10 cellular contexts compared by ENCODE assay signal in the genomic region with DNA sequence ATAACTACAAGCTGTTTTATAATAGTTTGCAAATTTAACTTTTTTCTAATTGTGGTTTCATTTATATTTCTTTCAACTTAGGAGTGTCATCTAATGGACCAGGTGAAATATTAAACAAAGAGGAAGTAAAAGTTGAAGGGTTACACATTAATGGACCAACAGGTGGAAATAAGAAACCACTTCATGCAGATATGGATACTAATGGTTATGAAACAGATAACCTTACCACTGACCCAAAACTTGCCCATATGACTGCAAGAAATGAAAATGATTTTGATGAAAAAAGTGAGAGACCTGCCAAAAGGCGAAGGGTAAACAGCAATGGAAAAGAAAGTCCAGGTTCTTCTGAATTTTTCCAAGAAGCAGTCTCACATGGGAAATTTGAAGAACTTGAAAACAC. TPM values are rescaled to one million over a fixed set of nuclear protein-coding genes. Genes with fewer than 3 reads are reported as not detected.
DNase-seq lines count a peak whose midpoint lies in the region; ATAC-seq and TF ChIP-seq lines count a peak whose summit lies in the region.
"Had no signal": no experiment of that assay in that cellular context is flagged by ENCODE, and none has a peak within 500 bp of the region (broad histone marks: within the 10 kb centered on the region; RNA-seq: fewer than 3 reads in every experiment).

No MANE protein-coding gene starts in this region.

- H3K9me3 ChIP-seq in upper lobe of right lung (no peaks in the 10 kb centered on the region), MG63 (no peaks in the 10 kb centered on the region)
- H3K9me3 ChIP-seq: heart right ventricle had no signal

- DNase-seq in activated T-cell treated with anti-CD3 and anti-CD28 coated beads, Interleukin-2, amount 50 U/mL, for 24 hours, result no peak
- no peak for DNase-seq in activated T-cell treated with anti-CD3 and anti-CD28 coated beads, Interleukin-2, amount 50 U/mL, for 48 hours
- peak; percentile 34 for DNase-seq in HT-29 (ENCODE audit: low spot score)
- DNase-seq in upper lobe of right lung, result no peak
- no peak for DNase-seq in MG63
- DNase-seq in NCI-H2081 treated with DMSO at 0.1 percent for 48 hours (lab: John Stamatoyannopoulos, UW), result no peak
- DNase-seq in left ventricle myocardium superior, result no peak
- DNase-seq: heart right ventricle, posterior cingulate gyrus had no signal

- peaks cover 91% of the 10 kb centered on the region for H3K36me3 Mint-ChIP-seq in activated T-cell treated with anti-CD3 and anti-CD28 coated beads, Interleukin-2, amount 50 U/mL, for 24 hours (ENCODE audit: low read depth)

- no peaks in the 10 kb centered on the region for H3K27me3 Mint-ChIP-seq in activated T-cell treated with anti-CD3 and anti-CD28 coated beads, Interleukin-2, amount 50 U/mL, for 24 hours

- H3K4me3 Mint-ChIP-seq in activated T-cell treated with anti-CD3 and anti-CD28 coated beads, Interleukin-2, amount 50 U/mL, for 24 hours, result no peak overlapping the region

- H3K27ac ChIP-seq in upper lobe of right lung, result no peak overlapping the region
- H3K27ac ChIP-seq: heart right ventricle had no signal

- H3K36me3 ChIP-seq in upper lobe of right lung, result peaks cover 90% of the 10 kb centered on the region
- peaks cover 75% of the 10 kb centered on the region for H3K36me3 ChIP-seq in MG63

- peak; percentile 82 for ATAC-seq in HG02642 (IDR thresholded peaks at IDR 0.05; ENCODE audit: poor library complexity, unreplicated experiment)
- peak; percentile 28 for ATAC-seq in upper lobe of right lung
- ATAC-seq in left ventricle myocardium superior, result no peak
- ATAC-seq: heart right ventricle had no signal

- peak overlapping the region; percentile 86 for H3K27ac Mint-ChIP-seq in activated T-cell treated with anti-CD3 and anti-CD28 coated beads, Interleukin-2, amount 50 U/mL, for 24 hours

- peaks cover 50% of the 10 kb centered on the region for H3K4me1 Mint-ChIP-seq in activated T-cell treated with anti-CD3 and anti-CD28 coated beads, Interleukin-2, amount 50 U/mL, for 24 hours (ENCODE audit: low read depth)

- intact Hi-C loops in upper lobe of right lung (cut with DNase I), result no loop called here
- intact Hi-C loops in left ventricle myocardium superior (cut with micrococcal nuclease), result no loop called here

- H3K27me3 ChIP-seq in upper lobe of right lung (no peaks in the 10 kb centered on the region), MG63 (no peaks in the 10 kb centered on the region)
- H3K27me3 ChIP-seq: heart right ventricle had no signal

- TF ChIP-seq CTCF in upper lobe of right lung (IDR thresholded peaks at IDR 0.05), result no peak

- H3K4me3 ChIP-seq in upper lobe of right lung, result no peak overlapping the region
- no peak overlapping the region for H3K4me3 ChIP-seq in MG63
- H3K4me3 ChIP-seq: heart right ventricle had no signal

- H3K4me1 ChIP-seq in upper lobe of right lung, result no peaks in the 10 kb centered on the region

- H3K9me3 Mint-ChIP-seq in activated T-cell treated with anti-CD3 and anti-CD28 coated beads, Interleukin-2, amount 50 U/mL, for 24 hours, result no peaks in the 10 kb centered on the region

RNA-seq across cellular contexts. Expression of gene MIER1, which starts 59.7 kb away (rescaled TPM):
- 10.8 and 12.5 TPM in 2 replicates for total RNA-seq in HT-29 (2014; rRNA removed; shearing (Covaris generic))
- 43.8 TPM for total RNA-seq in upper lobe of right lung
- 11.3 and 20.6 TPM in 2 replicates for total RNA-seq in MG63 (2014; rRNA removed; shearing (Covaris generic); ENCODE audit: low replicate concordance)
- total RNA-seq in left ventricle myocardium superior, result 19.1 TPM

RNA-seq across cellular contexts. Expression of gene DNAI4, which starts 59.8 kb away (rescaled TPM):
- 0.68 and 1.4 TPM in 2 replicates for total RNA-seq in HT-29 (2014; rRNA removed; shearing (Covaris generic))
- 10.2 TPM for total RNA-seq in upper lobe of right lung
- total RNA-seq in MG63 (2014; rRNA removed; shearing (Covaris generic); ENCODE audit: low replicate concordance), result 0.10 TPM in 1 of 2 replicates, not detected in the other
- total RNA-seq in left ventricle myocardium superior, result 8.4 TPM
